Comparison of ENCODE assay signal across 21 cellular contexts in the genomic region with DNA sequence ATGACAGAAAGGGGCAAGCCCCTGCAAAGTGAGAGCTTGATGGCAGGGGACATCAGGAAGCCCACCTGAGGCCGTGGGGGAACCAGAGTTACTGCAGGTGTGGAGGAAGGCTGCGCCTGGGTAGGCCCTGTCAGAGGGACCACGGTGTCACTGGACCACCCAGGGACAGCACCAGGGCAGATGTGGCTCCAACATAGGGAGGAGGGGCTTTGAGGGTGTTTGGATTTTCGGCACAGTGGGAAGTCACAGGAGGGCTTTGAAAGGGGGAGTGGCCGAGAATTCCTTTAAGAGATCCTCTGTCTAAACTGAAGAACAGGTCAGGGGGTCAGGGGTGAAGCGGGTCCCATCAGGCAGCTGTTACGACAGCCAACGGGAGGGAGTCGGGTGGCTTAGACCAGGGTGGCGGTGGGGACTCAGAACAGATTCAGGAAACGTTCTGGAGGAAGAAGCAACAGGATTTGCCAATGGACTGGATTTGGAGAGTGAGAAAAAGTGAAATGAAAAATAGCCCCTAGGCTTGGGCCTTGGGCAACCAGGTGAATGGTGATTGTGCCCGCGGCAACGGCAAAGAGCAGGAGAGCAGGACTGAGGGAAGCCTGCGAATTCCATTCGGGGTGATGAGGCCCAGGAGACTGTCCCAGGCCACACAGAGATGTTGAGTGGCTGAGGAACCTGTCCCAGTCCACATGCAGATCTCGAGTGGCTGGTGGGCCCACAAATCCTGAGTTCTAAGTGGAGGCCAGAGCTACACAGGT.
A peak's percentile ranks its signal among the peaks of the same experiment; 100 is the strongest.
DNase-seq lines count a peak whose midpoint lies in the region; ATAC-seq and TF ChIP-seq lines count a peak whose summit lies in the region.
"Had no signal": no experiment of that assay in that cellular context is flagged by ENCODE, and none has a peak within 500 bp of the region (broad histone marks: within the 10 kb centered on the region; RNA-seq: fewer than 3 reads in every experiment).

No MANE protein-coding gene starts in this region.

- intact Hi-C loops in body of pancreas (cut with DNase I) = no loop called here

- H3K4me3 ChIP-seq in body of pancreas (no peak overlapping the region), mesendoderm (ENCODE audit: low read length) (no peak overlapping the region), trophoblast cell (ENCODE audit: low read depth, low read length) (no peak overlapping the region)
- H3K4me3 ChIP-seq: Peyer's patch, SJCRH30 had no signal

- H2BK12ac ChIP-seq in trophoblast cell (ENCODE audit: low read length) = no peak overlapping the region

- WGBS in body of pancreas, 2 donors = 84% methylated on average over 16 to 17 of the region's 17 CpGs
- no CpG with 5 or more reads among the region's 17 CpGs for WGBS in mesendoderm (ENCODE audit: extremely low coverage, insufficient coverage, low lambda C conversion rate)
- no CpG with 5 or more reads among the region's 17 CpGs for WGBS in trophoblast cell (ENCODE audit: extremely low coverage, insufficient coverage, insufficient read length)

- H3K9me3 ChIP-seq in body of pancreas (no peaks in the 10 kb centered on the region), trophoblast cell (ENCODE audit: insufficient read depth, low read depth, low read length) (no peaks in the 10 kb centered on the region)
- H3K9me3 ChIP-seq: Peyer's patch, SJCRH30 had no signal

- H3K27me3 ChIP-seq in body of pancreas = no peaks in the 10 kb centered on the region
- H3K27me3 ChIP-seq in mesendoderm (ENCODE audit: insufficient read depth, low read length, poor library complexity) = no peaks in the 10 kb centered on the region
- H3K27me3 ChIP-seq in trophoblast cell (ENCODE audit: insufficient read depth, low read length) = no peaks in the 10 kb centered on the region
- H3K27me3 ChIP-seq: Peyer's patch, SJCRH30 had no signal

- H2BK15ac ChIP-seq in mesendoderm (replicated peaks; ENCODE audit: low read depth) = no peak overlapping the region

- H2BK5ac ChIP-seq in mesendoderm (ENCODE audit: low read length) (no peak overlapping the region), trophoblast cell (ENCODE audit: low read depth, low read length, poor library complexity) (no peak overlapping the region)

- TF ChIP-seq CTCF in body of pancreas (IDR thresholded peaks at IDR 0.05) = no peak

- no peaks in the 10 kb centered on the region for H3K36me3 ChIP-seq in body of pancreas (replicated peaks in 1 of 2; ENCODE audit: insufficient read depth in 1 of 2, low read depth in 2 of 2)
- H3K36me3 ChIP-seq in mesendoderm (ENCODE audit: control insufficient read depth, insufficient read depth, low read length) = peaks cover 15% of the 10 kb centered on the region
- peaks cover 72 to 81% of the 10 kb centered on the region in 2 experiments for H3K36me3 ChIP-seq in trophoblast cell (ENCODE audit: control insufficient read depth in 1 of 2, insufficient read depth in 2 of 2, low read length in 2 of 2)
- H3K36me3 ChIP-seq: Peyer's patch, SJCRH30 had no signal

- no peak overlapping the region for H2AFZ ChIP-seq in trophoblast cell (ENCODE audit: insufficient read depth, low read length, poor library complexity)

- H3K4me1 ChIP-seq in body of pancreas = peaks cover 81% of the 10 kb centered on the region
- H3K4me1 ChIP-seq in mesendoderm (ENCODE audit: control insufficient read depth, low read depth, low read length) = peaks cover 5% of the 10 kb centered on the region
- H3K4me1 ChIP-seq in trophoblast cell (ENCODE audit: control insufficient read depth in 1 of 2, insufficient read depth in 2 of 2, low read length in 2 of 2) = no peaks in the 10 kb centered on the region

- no peak overlapping the region for H3K56ac ChIP-seq in mesendoderm (ENCODE audit: low read length)

- no peak overlapping the region for H3K9ac ChIP-seq in mesendoderm (ENCODE audit: low read length)
- H3K9ac ChIP-seq in trophoblast cell (ENCODE audit: low read length) = no peak overlapping the region

- TF ChIP-seq POLR2A in body of pancreas (IDR thresholded peaks at IDR 0.05) (no peak), GM18505 (IDR thresholded peaks at IDR 0.05; ENCODE audit: borderline replicate concordance, extremely low read depth, insufficient read depth, insufficient read length) (no peak)

- H2BK120ac ChIP-seq in mesendoderm (ENCODE audit: low read depth, low read length) = no peak overlapping the region
- H2BK120ac ChIP-seq in trophoblast cell (ENCODE audit: insufficient read depth, low read length, poor library complexity) = no peak overlapping the region

- H3K79me1 ChIP-seq in mesendoderm (ENCODE audit: low read length) (no peaks in the 10 kb centered on the region), trophoblast cell (ENCODE audit: low read length) (no peaks in the 10 kb centered on the region)

- H3K79me2 ChIP-seq in mesendoderm (ENCODE audit: control insufficient read depth, insufficient read depth, low read length) = no peaks in the 10 kb centered on the region
- H3K79me2 ChIP-seq in trophoblast cell (ENCODE audit: control insufficient read depth, insufficient read depth, low read length, poor library complexity) = no peaks in the 10 kb centered on the region

- H2AK5ac ChIP-seq in mesendoderm (ENCODE audit: low read length) = no peak overlapping the region
- no peak overlapping the region for H2AK5ac ChIP-seq in trophoblast cell (ENCODE audit: low read length)

- H3K4me2 ChIP-seq in mesendoderm (ENCODE audit: low read length) = no peak overlapping the region
- no peak overlapping the region for H3K4me2 ChIP-seq in trophoblast cell (ENCODE audit: low read length)

- H3K23ac ChIP-seq in mesendoderm (ENCODE audit: low read length) = no peak overlapping the region
- H3K23ac ChIP-seq in trophoblast cell (ENCODE audit: low read length) = no peak overlapping the region

- H4K91ac ChIP-seq in trophoblast cell (ENCODE audit: low read depth, low read length) = no peak overlapping the region

- no peak for ATAC-seq in body of pancreas
- ATAC-seq in GM18505 (IDR thresholded peaks at IDR 0.05; ENCODE audit: unreplicated experiment) = no peak
- ATAC-seq in HG03442 (IDR thresholded peaks at IDR 0.05; ENCODE audit: unreplicated experiment) = no peak
- no peak for ATAC-seq in GM18873 (IDR thresholded peaks at IDR 0.05; ENCODE audit: low FRiP score, unreplicated experiment)
- ATAC-seq: CD8-positive, alpha-beta T cell had no signal

- no peak overlapping the region for H4K8ac ChIP-seq in mesendoderm (ENCODE audit: low read depth, low read length)
- no peak overlapping the region for H4K8ac ChIP-seq in trophoblast cell (ENCODE audit: low read depth, low read length)

- no peak overlapping the region for H3K4ac ChIP-seq in mesendoderm (ENCODE audit: low read depth, low read length)
- no peak overlapping the region for H3K4ac ChIP-seq in trophoblast cell (ENCODE audit: low read depth, low read length)

- peak; percentile 32 for DNase-seq in ELF-1 (ENCODE audit: low read depth, low spot score)
- no peak for DNase-seq in body of pancreas
- DNase-seq in mesendoderm = peak; percentile 66
- peak; percentile 76 to 94 for DNase-seq in trophoblast cell
- no peak for DNase-seq in foreskin melanocyte
- DNase-seq: AML-193; C1 segment of cervical spinal cord; Calu3; CD8-positive, alpha-beta T cell; DMS153; GF-D8; HCEC 1CT; MV-4-11; NCI-H1694; NCI-H446; NCI-H526; Peyer's patch had no signal

- no peak overlapping the region for H3K14ac ChIP-seq in trophoblast cell (ENCODE audit: low read length)

- H3K27ac ChIP-seq in body of pancreas = peak overlapping the region; percentile 59 to 76 (median 68)
- no peak overlapping the region for H3K27ac ChIP-seq in mesendoderm (ENCODE audit: low read depth, low read length)
- H3K27ac ChIP-seq in trophoblast cell (ENCODE audit: low read depth, low read length) = no peak overlapping the region
- H3K27ac ChIP-seq: SJCRH30 had no signal

- H4K12ac ChIP-seq in trophoblast cell (ENCODE audit: low read depth, low read length) = no peak overlapping the region

- H4K5ac ChIP-seq in mesendoderm (ENCODE audit: low read length) = no peak overlapping the region

- H3K18ac ChIP-seq in mesendoderm (ENCODE audit: low read length) (no peak overlapping the region), trophoblast cell (ENCODE audit: low read length) (no peak overlapping the region)

Comparison
In these comparisons a context has a peak if more than half of its experiments do, and no peak if none do; other contexts are left out.
1. DNase-seq: peak in ELF-1 (single experiment), mesendoderm (single experiment) and trophoblast cell (2 of 2); none in body of pancreas (0 of 4) and foreskin melanocyte (single experiment).
2. H3K27ac ChIP-seq: peak in body of pancreas (4 of 4); none in mesendoderm (single experiment) and trophoblast cell (single experiment).